Comparison of ENCODE assay signal across 8 cellular contexts in the genomic region with DNA sequence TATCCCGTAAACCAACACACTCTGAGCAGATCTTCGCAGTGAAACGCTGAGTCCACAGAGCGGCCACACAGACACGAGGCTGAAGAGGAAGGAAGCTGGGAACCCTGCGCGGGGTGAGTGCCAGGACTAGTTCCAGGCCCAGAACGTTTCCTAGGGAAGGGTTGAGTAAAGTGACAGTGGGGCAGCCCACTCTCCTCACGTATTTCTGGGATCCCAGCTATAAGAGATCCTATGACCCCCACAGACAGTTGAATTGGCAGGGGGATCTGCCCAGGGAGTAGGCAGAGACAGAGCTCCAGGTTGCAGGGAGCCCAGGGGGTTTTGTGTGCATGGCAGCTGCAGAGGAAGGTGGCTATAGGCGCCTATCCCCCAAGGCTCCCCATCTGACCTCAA. TPM values are rescaled to one million over a fixed set of nuclear protein-coding genes. Genes with fewer than 3 reads are reported as not detected.
DNase-seq lines count a peak whose midpoint lies in the region; ATAC-seq and TF ChIP-seq lines count a peak whose summit lies in the region.

No MANE protein-coding gene starts in this region.

- peak overlapping the region; percentile 17 for H3K23ac ChIP-seq in neuronal stem cell (ENCODE audit: low read depth, low read length, poor library complexity)

- no peak overlapping the region for H2BK12ac ChIP-seq in neuronal stem cell (ENCODE audit: low read length)

- no peak overlapping the region for H2BK15ac ChIP-seq in neuronal stem cell (ENCODE audit: low read length)

- no peaks in the 10 kb centered on the region for H3K9me3 Mint-ChIP-seq in activated T-helper 17 cell treated with anti-CD3 and anti-CD28 coated beads, Interleukin-2, amount 50 U/mL, for 72 hours
- H3K9me3 Mint-ChIP-seq in glutamatergic neuron (ENCODE audit: unreplicated experiment), result peaks cover 3% of the 10 kb centered on the region

- peak overlapping the region; percentile 96 for H3K27ac ChIP-seq in neuronal stem cell (replicated peaks; ENCODE audit: low read length)

- no peaks in the 10 kb centered on the region for H3K27me3 Mint-ChIP-seq in activated T-helper 17 cell treated with anti-CD3 and anti-CD28 coated beads, Interleukin-2, amount 50 U/mL, for 72 hours
- H3K27me3 Mint-ChIP-seq in glutamatergic neuron (ENCODE audit: unreplicated experiment), result peaks cover 1% of the 10 kb centered on the region

- no peak overlapping the region for H4K8ac ChIP-seq in neuronal stem cell (ENCODE audit: low read depth, low read length)

- peak overlapping the region; percentile 95 for H3K18ac ChIP-seq in neuronal stem cell (ENCODE audit: low read length)

- H3K27me3 ChIP-seq in neuronal stem cell (ENCODE audit: control insufficient read depth in 3 of 3, insufficient read depth in 3 of 3, low read depth in 1 of 3, low read length in 3 of 3), result no peaks in the 10 kb centered on the region

- no peak overlapping the region for H2BK120ac ChIP-seq in neuronal stem cell (ENCODE audit: low read depth, low read length)

- H2BK5ac ChIP-seq in neuronal stem cell (ENCODE audit: low read length), result no peak overlapping the region

- peak overlapping the region; percentile 94 for H3K27ac Mint-ChIP-seq in activated T-helper 17 cell treated with anti-CD3 and anti-CD28 coated beads, Interleukin-2, amount 50 U/mL, for 72 hours
- H3K27ac Mint-ChIP-seq in glutamatergic neuron (ENCODE audit: unreplicated experiment), result peak overlapping the region; percentile 96

- peak overlapping the region; percentile 91 for H3K14ac ChIP-seq in neuronal stem cell (ENCODE audit: low read length)

- H3K9me3 ChIP-seq in neuronal stem cell (replicated peaks in 1 of 2; ENCODE audit: control insufficient read depth in 2 of 2, insufficient read depth in 1 of 2, low read depth in 1 of 2, low read length in 2 of 2), result no peaks in the 10 kb centered on the region

- H3K36me3 Mint-ChIP-seq in activated T-helper 17 cell treated with anti-CD3 and anti-CD28 coated beads, Interleukin-2, amount 50 U/mL, for 72 hours (ENCODE audit: low read depth), result no peaks in the 10 kb centered on the region
- peaks cover 4% of the 10 kb centered on the region for H3K36me3 Mint-ChIP-seq in glutamatergic neuron (ENCODE audit: unreplicated experiment)

- H3K4me3 Mint-ChIP-seq in activated T-helper 17 cell treated with anti-CD3 and anti-CD28 coated beads, Interleukin-2, amount 50 U/mL, for 72 hours, result peak overlapping the region; percentile 94
- H3K4me3 Mint-ChIP-seq in glutamatergic neuron (ENCODE audit: unreplicated experiment), result peak overlapping the region; percentile 93

- H2AFZ ChIP-seq in neuronal stem cell (ENCODE audit: low read length), result peak overlapping the region; percentile 98

- TF ChIP-seq CTCF in glutamatergic neuron (IDR thresholded peaks at IDR 0.05; ENCODE audit: partially characterized antibody, unreplicated experiment), result no peak

- ATAC-seq in GM21360 (IDR thresholded peaks at IDR 0.05; ENCODE audit: unreplicated experiment), result peak; percentile 28
- peak; percentile 15 for ATAC-seq in activated T-helper 17 cell treated with anti-CD3 and anti-CD28 coated beads, Interleukin-2, amount 50 U/mL, for 72 hours (replicated peaks)

- H3K4me1 Mint-ChIP-seq in activated T-helper 17 cell treated with anti-CD3 and anti-CD28 coated beads, Interleukin-2, amount 50 U/mL, for 72 hours, result peaks cover 19% of the 10 kb centered on the region
- peaks cover 5% of the 10 kb centered on the region for H3K4me1 Mint-ChIP-seq in glutamatergic neuron (ENCODE audit: low read depth, unreplicated experiment)

- peak overlapping the region; percentile 88 for H3K4me2 ChIP-seq in neuronal stem cell (ENCODE audit: insufficient read depth, low read length, poor library complexity, severe bottlenecking)

- DNase-seq in Daoy (ENCODE audit: low read depth) (peak; percentile 4), HT-29 (ENCODE audit: low spot score) (peak; percentile 8), glutamatergic neuron (peak; percentile 29), neuronal stem cell (ENCODE audit: low spot score) (no peak), ecto neural progenitor cell (ENCODE audit: low spot score) (no peak), SHP77 (lab: John Stamatoyannopoulos, UW) (no peak)

- H3K4me1 ChIP-seq in neuronal stem cell (ENCODE audit: control insufficient read depth in 2 of 2, insufficient read depth in 1 of 2, low read depth in 1 of 2, low read length in 2 of 2), result peaks cover 3 to 5% of the 10 kb centered on the region in 2 donors

- H3K9ac ChIP-seq in neuronal stem cell (ENCODE audit: low read depth, low read length, poor library complexity), result peak overlapping the region; percentile 88

- no peak overlapping the region for H4K91ac ChIP-seq in neuronal stem cell (ENCODE audit: low read depth, low read length, poor library complexity)

- H2AK5ac ChIP-seq in neuronal stem cell (ENCODE audit: low read depth, low read length), result peak overlapping the region; percentile 52

- H3K4ac ChIP-seq in neuronal stem cell (ENCODE audit: low read length), result no peak overlapping the region

- no peaks in the 10 kb centered on the region for H3K36me3 ChIP-seq in neuronal stem cell (replicated peaks in 1 of 2; ENCODE audit: control insufficient read depth in 2 of 2, insufficient read depth in 2 of 2, low read length in 2 of 2)

- WGBS in neuronal stem cell (ENCODE audit: extremely low coverage in 2 of 2, insufficient read length in 2 of 2, insufficient replicate concordance in 1 of 2), 2 donors, result no CpG with 5 or more reads among the region's 10 CpGs

- H3K4me3 ChIP-seq in neuronal stem cell (ENCODE audit: low read length in 2 of 2), result peak overlapping the region; percentile 73 to 82

- no peaks in the 10 kb centered on the region for H3K79me1 ChIP-seq in neuronal stem cell (ENCODE audit: low read depth, low read length)

RNA-seq across cellular contexts. Expression of gene GTF2A1, which starts 51.1 kb away (rescaled TPM):
- 11.4 and 12.7 TPM in 2 replicates for total RNA-seq in Daoy (2014; rRNA removed; shearing (Covaris generic))
- 15.4 and 17.7 TPM in 2 replicates for total RNA-seq in HT-29 (2014; rRNA removed; shearing (Covaris generic))
- 10 to 100 TPM; 33.9 to 38.0 TPM for total RNA-seq in activated T-helper 17 cell treated with anti-CD3 and anti-CD28 coated beads, Interleukin-2, amount 50 U/mL, for 72 hours
- 62.3 TPM for total RNA-seq in glutamatergic neuron (ENCODE audit: unreplicated experiment)
- 24.5 TPM for polyA plus RNA-seq in neuronal stem cell (2013, experiment 1 of 2)
- 25.1 TPM for polyA plus RNA-seq in neuronal stem cell (2013, experiment 2 of 2)

Comparison
In these comparisons a context has a peak if more than half of its experiments do, and no peak if none do; other contexts are left out.
1. DNase-seq: peak in Daoy (single experiment), HT-29 (single experiment) and glutamatergic neuron (single experiment); none in neuronal stem cell (single experiment), ecto neural progenitor cell (single experiment) and SHP77 (0 of 2).